Comparison of ENCODE assay signal across 33 cellular contexts in genomic region chr1:242462867-242463266, GRCh38.
DNase-seq lines count a peak whose midpoint lies in the region; ATAC-seq, FAIRE-seq and TF ChIP-seq lines count a peak whose summit lies in the region.
"Had no signal": no experiment of that assay in that cellular context is flagged by ENCODE, and none has a peak within 500 bp of the region (broad histone marks: within the 10 kb centered on the region; RNA-seq: fewer than 3 reads in every experiment).

No MANE protein-coding gene starts in this region.

- no peak overlapping the region for H2BK5ac ChIP-seq in H1 (ENCODE audit: low read depth, low read length)

- no peak for TF ChIP-seq RAD21 in H1 (IDR thresholded peaks at IDR 0.05 in 1 of 2, conservative IDR thresholded peaks at IDR 0.05 in 1 of 2; ENCODE audit: low read depth in 2 of 2, low read length in 2 of 2)

- no peak overlapping the region for H2BK15ac ChIP-seq in H1 (ENCODE audit: low read length)

- H3K4me2 ChIP-seq in H1 (ENCODE audit: insufficient read depth in 1 of 2, low read depth in 2 of 2, low read length in 2 of 2), result no peak overlapping the region
- H3K4me2 ChIP-seq: A549; BLaER1; BLaER1 treated with 17β-estradiol and CSF1 and Interleukin-3, amounts not matched to agents 10 nM and 100 nM had no signal

- no peak overlapping the region for H3K9ac ChIP-seq in H1 (replicated peaks in 1 of 4; ENCODE audit: extremely low read depth in 1 of 4, low read depth in 3 of 4, low read length in 3 of 4)
- H3K9ac ChIP-seq: BLaER1; BLaER1 treated with 17β-estradiol and CSF1 and Interleukin-3, amounts not matched to agents 10 nM and 100 nM had no signal

- no peak overlapping the region for H4K5ac ChIP-seq in H1 (ENCODE audit: insufficient read length, low read depth, low read length)

- no peak overlapping the region for H3K23ac ChIP-seq in H1 (ENCODE audit: insufficient read length)

- 0 out of 4 replicates have a peak, but pooled peaks cover 0 to 2% of the 10 kb centered on the region in 2 experiments for H3K79me2 ChIP-seq in H1 (ENCODE audit: control insufficient read depth in 1 of 2, insufficient read depth in 2 of 2, low read length in 2 of 2)

- CTCF ChIA-PET in H1 (lab: Charles Lee; ENCODE audit: partially characterized antibody), result interaction anchor here (0.7 kb wide), 1 partner anchor 9 kb away, joined by 5 read pairs; no protein-coding TSS in a partner anchor

- no peak for TF ChIP-seq CTCF in H1 (IDR thresholded peaks at IDR 0.05; ENCODE audit: control extremely low read depth in 1 of 3, insufficient read depth in 1 of 3, low read depth in 1 of 3, low read length in 3 of 3)

- no peak overlapping the region for H2BK20ac ChIP-seq in H1 (ENCODE audit: low read length)

- no peak overlapping the region for H3K56ac ChIP-seq in H1 (replicated peaks; ENCODE audit: insufficient read length, low read depth, low read length)

- FAIRE-seq in H1 (lab: Jason Lieb, UNC), result no peak
- FAIRE-seq: A204.1, A549, D721Med had no signal

- no peak overlapping the region for H3K27ac ChIP-seq in H1 (ENCODE audit: low read depth, low read length)
- H3K27ac ChIP-seq: 22Rv1; A549; BLaER1; BLaER1 treated with 17β-estradiol and CSF1 and Interleukin-3, amounts not matched to agents 10 nM and 100 nM; C4-2B had no signal

- H2BK12ac ChIP-seq in H1 (ENCODE audit: low read depth, low read length), result no peak overlapping the region

- TF ChIP-seq POLR2A in H1 (IDR thresholded peaks at IDR 0.05; ENCODE audit: control extremely low read depth in 1 of 2, low read depth in 2 of 2, low read length in 2 of 2), result no peak

- 90% methylated on average over 7 of the region's 7 CpGs; no CpG with 5 or more reads in 1 of the 2 experiments for WGBS in H1 (ENCODE audit: extremely low coverage in 1 of 2, insufficient coverage in 1 of 2, insufficient read length in 1 of 2, insufficient replicate concordance in 2 of 2, low coverage in 1 of 2, low lambda C conversion rate in 2 of 2, missing lambda C conversion rate in 1 of 2), 2 experiments

- H3K9me3 ChIP-seq in H1 (ENCODE audit: insufficient read depth in 2 of 2, low read depth in 1 of 2, low read length in 1 of 2), result no peaks in the 10 kb centered on the region
- H3K9me3 ChIP-seq: A549, BE2C, BLaER1, Caco-2 had no signal

- H2AFZ ChIP-seq in H1 (ENCODE audit: low read length), result no peak overlapping the region

- no peak overlapping the region for H3K18ac ChIP-seq in H1 (ENCODE audit: extremely low read depth, low read length)

- H3K14ac ChIP-seq in H1 (ENCODE audit: insufficient read length), result no peak overlapping the region

- H4K20me1 ChIP-seq in H1 (replicated peaks in 1 of 2; ENCODE audit: control insufficient read depth in 1 of 2, insufficient read depth in 2 of 2, low read length in 2 of 2), result no peaks in the 10 kb centered on the region
- H4K20me1 ChIP-seq: BLaER1; BLaER1 treated with 17β-estradiol and CSF1 and Interleukin-3, amounts not matched to agents 10 nM and 100 nM had no signal

- H3K36me3 ChIP-seq in H1 (ENCODE audit: control insufficient read depth in 2 of 4, insufficient read depth in 4 of 4, low read length in 3 of 4), result no peaks in the 10 kb centered on the region
- H3K36me3 ChIP-seq: BE2C; BLaER1; BLaER1 treated with 17β-estradiol and CSF1 and Interleukin-3, amounts not matched to agents 10 nM and 100 nM had no signal

- H3K4me1 ChIP-seq in H1 (replicated peaks in 1 of 4; ENCODE audit: control insufficient read depth in 3 of 4, insufficient read depth in 4 of 4, low read length in 3 of 4), result no peaks in the 10 kb centered on the region
- H3K4me1 ChIP-seq: BE2C; BLaER1; BLaER1 treated with 17β-estradiol and CSF1 and Interleukin-3, amounts not matched to agents 10 nM and 100 nM; Caco-2 had no signal

- DNase-seq in H1 (ENCODE audit: low read depth in 1 of 2, low spot score in 2 of 2), result no peak
- peak in 25 of 42 donors; percentile 9 to 79 (median 36) for DNase-seq in head of caudate nucleus
- peak; percentile 49 for DNase-seq in putamen (ENCODE audit: low spot score)
- DNase-seq in NCI-H1694 (lab: John Stamatoyannopoulos, UW), result no peak
- DNase-seq in NCI-H1048 (lab: John Stamatoyannopoulos, UW), result no peak
- DNase-seq: 8988T; ACHN; AML-193; BE2C; C1 segment of cervical spinal cord; Caco-2; Calu3; CD4-positive, alpha-beta memory T cell; CD4-positive, alpha-beta T cell; CD4-positive, CD25-positive, alpha-beta regulatory T cell; CD8-positive, alpha-beta memory T cell; CD8-positive, alpha-beta T cell; COR-L47; DMS 273 treated with DMSO at 0.1 percent for 48 hours; DMS153; DMS53; DMS79; DMS79 treated with DMSO at 0.1 percent for 48 hours; DND-41; EL had no signal

- H2AK5ac ChIP-seq in H1 (ENCODE audit: low read depth, low read length), result no peak overlapping the region

- no peaks in the 10 kb centered on the region; the same call in 1 of the 2 replicates for H3K23me2 ChIP-seq in H1 (ENCODE audit: low read depth, low read length)

- POLR2A ChIA-PET in H1 (lab: Charles Lee; ENCODE audit: partially characterized antibody), result no interaction called here

- no peaks in the 10 kb centered on the region for H3K27me3 ChIP-seq in H1 (replicated peaks in 1 of 4; ENCODE audit: control insufficient read depth in 3 of 4, extremely low read depth in 1 of 4, insufficient read depth in 3 of 4, low read length in 3 of 4)
- H3K27me3 ChIP-seq: BE2C; BLaER1; BLaER1 treated with 17β-estradiol and CSF1 and Interleukin-3, amounts not matched to agents 10 nM and 100 nM had no signal

- no peak overlapping the region for H3K4me3 ChIP-seq in H1 (ENCODE audit: extremely low read depth in 1 of 4, insufficient read depth in 2 of 4, low read depth in 3 of 4, low read length in 4 of 4)
- H3K4me3 ChIP-seq: A549; BLaER1; BLaER1 treated with 17β-estradiol and CSF1 and Interleukin-3, amounts not matched to agents 10 nM and 100 nM had no signal

- H4K91ac ChIP-seq in H1 (replicated peaks; ENCODE audit: insufficient read length, low read length), result no peak overlapping the region

- H3K4ac ChIP-seq in H1 (replicated peaks; ENCODE audit: insufficient read length, low read depth, low read length), result peak overlapping the region; percentile 45

- no peaks in the 10 kb centered on the region; the same call in 1 of the 2 replicates for H3K79me1 ChIP-seq in H1 (ENCODE audit: low read depth, low read length)

- intact Hi-C loops in head of caudate nucleus (cut with DNase I), result loop anchor here (10.0 kb wide), 1 partner anchor 862 kb away; no protein-coding TSS in a partner anchor

- H2BK120ac ChIP-seq in H1 (replicated peaks; ENCODE audit: low read depth, low read length), result no peak overlapping the region

- TF ChIP-seq EP300 in H1 (IDR thresholded peaks at IDR 0.05; ENCODE audit: borderline replicate concordance in 1 of 2, low read depth in 2 of 2, low read length in 2 of 2), result no peak

- H4K8ac ChIP-seq in H1 (ENCODE audit: extremely low read depth, insufficient read depth, low read length), result no peak overlapping the region

- no peak for ATAC-seq in HG03175 (IDR thresholded peaks at IDR 0.05; ENCODE audit: unreplicated experiment)
- ATAC-seq: A549; CD8-positive, alpha-beta T cell had no signal

TF ChIP-seq in H1, 55 proteins besides CTCF, POLR2A, EP300 and RAD21:
- TF ChIP-seq PHF8 (conservative IDR thresholded peaks at IDR 0.05; ENCODE audit: low read depth, low read length), result no peak
- TF ChIP-seq KDM1A (IDR thresholded peaks at IDR 0.05; ENCODE audit: borderline replicate concordance, low read length), result no peak
- no peak for TF ChIP-seq SP4 (IDR thresholded peaks at IDR 0.05; ENCODE audit: low read length)
- no peak for TF ChIP-seq TEAD4 (IDR thresholded peaks at IDR 0.05; ENCODE audit: low read depth, low read length)
- no peak for TF ChIP-seq BCL11A (IDR thresholded peaks at IDR 0.05; ENCODE audit: low read depth in 2 of 2, low read length in 2 of 2)
- no peak for TF ChIP-seq JUND (IDR thresholded peaks at IDR 0.05; ENCODE audit: low read length)
- TF ChIP-seq SAP30 (IDR thresholded peaks at IDR 0.05; ENCODE audit: insufficient read depth, insufficient replicate concordance, low read length), result no peak
- no peak for TF ChIP-seq SP1 (IDR thresholded peaks at IDR 0.05; ENCODE audit: low read depth, low read length)
- no peak for TF ChIP-seq CEBPB (IDR thresholded peaks at IDR 0.05; ENCODE audit: low read depth, low read length)
- no peak for TF ChIP-seq E2F6 (IDR thresholded peaks at IDR 0.05)
- TF ChIP-seq ZNF274 (IDR thresholded peaks at IDR 0.05; ENCODE audit: borderline replicate concordance, extremely low read depth, low read length), result no peak
- no peak for TF ChIP-seq YY1 (IDR thresholded peaks at IDR 0.05; ENCODE audit: low read depth, low read length)
- TF ChIP-seq CTBP2 (IDR thresholded peaks at IDR 0.05; ENCODE audit: borderline replicate concordance, insufficient read depth, insufficient read length, low read length), result no peak
- no peak for TF ChIP-seq ATF3 (IDR thresholded peaks at IDR 0.05; ENCODE audit: insufficient read depth, low read depth, low read length)
- no peak for TF ChIP-seq HDAC2 (IDR thresholded peaks at IDR 0.05; ENCODE audit: borderline replicate concordance in 1 of 2, low read depth in 2 of 2, low read length in 2 of 2)

Comparison
In these comparisons a context has a peak if more than half of its experiments do, and no peak if none do; other contexts are left out.
1. DNase-seq: peak in head of caudate nucleus (25 of 42) and putamen (single experiment); none in H1 (0 of 2), NCI-H1694 (single experiment) and NCI-H1048 (single experiment).